Comparison of ENCODE assay signal across 1 cellular context in genomic region chr2:190477563-190478454, GRCh38.
TF ChIP-seq lines count a peak whose summit lies in the region.

No MANE protein-coding gene starts in this region.

TF ChIP-seq in HepG2, 621 proteins besides CTCF, POLR2A, EP300 and RAD21:
- TF ChIP-seq TFAP4 (IDR thresholded peaks at IDR 0.05; ENCODE audit: borderline replicate concordance, low read depth) (no peak), GZF1 (CRISPR knock-in tag; IDR thresholded peaks at IDR 0.05) (no peak), ZNF3 (CRISPR knock-in tag; IDR thresholded peaks at IDR 0.05) (no peak), KLF12 (CRISPR knock-in tag; IDR thresholded peaks at IDR 0.05; ENCODE audit: borderline replicate concordance) (no peak), MEIS1 (CRISPR knock-in tag; IDR thresholded peaks at IDR 0.05; ENCODE audit: borderline replicate concordance) (no peak), FOXC1 (CRISPR knock-in tag; IDR thresholded peaks at IDR 0.05; ENCODE audit: borderline replicate concordance) (no peak), ZNF674 (CRISPR knock-in tag; IDR thresholded peaks at IDR 0.05; ENCODE audit: low read depth) (no peak), DNMT3B (CRISPR knock-in tag; conservative IDR thresholded peaks at IDR 0.05) (no peak), BHLHE40 (IDR thresholded peaks at IDR 0.05; ENCODE audit: low read length) (no peak), GTF2F1 (IDR thresholded peaks at IDR 0.05; ENCODE audit: low read length) (no peak), ZNF569 (CRISPR knock-in tag; IDR thresholded peaks at IDR 0.05; ENCODE audit: borderline replicate concordance) (no peak), MXD4 (CRISPR knock-in tag; IDR thresholded peaks at IDR 0.05) (no peak), KDM5A (IDR thresholded peaks at IDR 0.05; ENCODE audit: borderline replicate concordance, low read length) (no peak), AGO2 (optimal IDR thresholded peaks at IDR 0.05; ENCODE audit: low read depth, low read length) (no peak), ADNP (CRISPR knock-in tag; IDR thresholded peaks at IDR 0.05) (no peak), ZC3H13 (CRISPR knock-in tag; IDR thresholded peaks at IDR 0.05) (no peak)
- TF ChIP-seq, protein P1, sequence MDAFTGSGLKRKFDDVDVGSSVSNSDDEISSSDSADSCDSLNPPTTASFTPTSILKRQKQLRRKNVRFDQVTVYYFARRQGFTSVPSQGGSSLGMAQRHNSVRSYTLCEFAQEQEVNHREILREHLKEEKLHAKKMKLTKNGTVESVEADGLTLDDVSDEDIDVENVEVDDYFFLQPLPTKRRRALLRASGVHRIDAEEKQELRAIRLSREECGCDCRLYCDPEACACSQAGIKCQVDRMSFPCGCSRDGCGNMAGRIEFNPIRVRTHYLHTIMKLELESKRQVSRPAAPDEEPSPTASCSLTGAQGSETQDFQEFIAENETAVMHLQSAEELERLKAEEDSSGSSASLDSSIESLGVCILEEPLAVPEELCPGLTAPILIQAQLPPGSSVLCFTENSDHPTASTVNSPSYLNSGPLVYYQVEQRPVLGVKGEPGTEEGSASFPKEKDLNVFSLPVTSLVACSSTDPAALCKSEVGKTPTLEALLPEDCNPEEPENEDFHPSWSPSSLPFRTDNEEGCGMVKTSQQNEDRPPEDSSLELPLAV (CRISPR knock-in tag; conservative IDR thresholded peaks at IDR 0.05; ENCODE audit: low read depth), result no peak
- TF ChIP-seq, protein P2, sequence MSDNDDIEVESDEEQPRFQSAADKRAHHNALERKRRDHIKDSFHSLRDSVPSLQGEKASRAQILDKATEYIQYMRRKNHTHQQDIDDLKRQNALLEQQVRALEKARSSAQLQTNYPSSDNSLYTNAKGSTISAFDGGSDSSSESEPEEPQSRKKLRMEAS (IDR thresholded peaks at IDR 0.05), result no peak
- TF ChIP-seq, protein P3, sequence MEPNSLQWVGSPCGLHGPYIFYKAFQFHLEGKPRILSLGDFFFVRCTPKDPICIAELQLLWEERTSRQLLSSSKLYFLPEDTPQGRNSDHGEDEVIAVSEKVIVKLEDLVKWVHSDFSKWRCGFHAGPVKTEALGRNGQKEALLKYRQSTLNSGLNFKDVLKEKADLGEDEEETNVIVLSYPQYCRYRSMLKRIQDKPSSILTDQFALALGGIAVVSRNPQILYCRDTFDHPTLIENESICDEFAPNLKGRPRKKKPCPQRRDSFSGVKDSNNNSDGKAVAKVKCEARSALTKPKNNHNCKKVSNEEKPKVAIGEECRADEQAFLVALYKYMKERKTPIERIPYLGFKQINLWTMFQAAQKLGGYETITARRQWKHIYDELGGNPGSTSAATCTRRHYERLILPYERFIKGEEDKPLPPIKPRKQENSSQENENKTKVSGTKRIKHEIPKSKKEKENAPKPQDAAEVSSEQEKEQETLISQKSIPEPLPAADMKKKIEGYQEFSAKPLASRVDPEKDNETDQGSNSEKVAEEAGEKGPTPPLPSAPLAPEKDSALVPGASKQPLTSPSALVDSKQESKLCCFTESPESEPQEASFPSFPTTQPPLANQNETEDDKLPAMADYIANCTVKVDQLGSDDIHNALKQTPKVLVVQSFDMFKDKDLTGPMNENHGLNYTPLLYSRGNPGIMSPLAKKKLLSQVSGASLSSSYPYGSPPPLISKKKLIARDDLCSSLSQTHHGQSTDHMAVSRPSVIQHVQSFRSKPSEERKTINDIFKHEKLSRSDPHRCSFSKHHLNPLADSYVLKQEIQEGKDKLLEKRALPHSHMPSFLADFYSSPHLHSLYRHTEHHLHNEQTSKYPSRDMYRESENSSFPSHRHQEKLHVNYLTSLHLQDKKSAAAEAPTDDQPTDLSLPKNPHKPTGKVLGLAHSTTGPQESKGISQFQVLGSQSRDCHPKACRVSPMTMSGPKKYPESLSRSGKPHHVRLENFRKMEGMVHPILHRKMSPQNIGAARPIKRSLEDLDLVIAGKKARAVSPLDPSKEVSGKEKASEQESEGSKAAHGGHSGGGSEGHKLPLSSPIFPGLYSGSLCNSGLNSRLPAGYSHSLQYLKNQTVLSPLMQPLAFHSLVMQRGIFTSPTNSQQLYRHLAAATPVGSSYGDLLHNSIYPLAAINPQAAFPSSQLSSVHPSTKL (CRISPR knock-in tag; IDR thresholded peaks at IDR 0.05), result no peak
